In genomic region chr3:98563661-98564281, GRCh38 we compare ENCODE assay signal across 8 cellular contexts. TPM values are rescaled to one million over a fixed set of nuclear protein-coding genes. Genes with fewer than 3 reads are reported as not detected.
DNase-seq lines count a peak whose midpoint lies in the region; ATAC-seq and TF ChIP-seq lines count a peak whose summit lies in the region.

No MANE protein-coding gene starts in this region.

- 74% methylated on average over 4 of the region's 4 CpGs for WGBS in right cardiac atrium
- 75% methylated on average over 4 of the region's 4 CpGs for WGBS in hepatocyte (ENCODE audit: low lambda C conversion rate, missing lambda C conversion rate)

- H3K4me2 ChIP-seq in hepatocyte = no peak overlapping the region

- H2AFZ ChIP-seq in hepatocyte = no peak overlapping the region

- no peaks in the 10 kb centered on the region for H3K27me3 ChIP-seq in right cardiac atrium (ENCODE audit: control insufficient read depth, insufficient read depth)
- no peaks in the 10 kb centered on the region for H3K27me3 ChIP-seq in hepatocyte

- TF ChIP-seq CTCF in astrocyte of the cerebellum (IDR thresholded peaks at IDR 0.05; ENCODE audit: low read depth, low read length, missing control alignments) = no peak
- no peak for TF ChIP-seq CTCF in hepatocyte (IDR thresholded peaks at IDR 0.05; ENCODE audit: poor library complexity)

- ATAC-seq in GM21447 (IDR thresholded peaks at IDR 0.05; ENCODE audit: unreplicated experiment) (peak; percentile 49), HG03575 (IDR thresholded peaks at IDR 0.05; ENCODE audit: extremely low read depth, insufficient number of reproducible peaks, low FRiP score, unreplicated experiment) (peak; percentile 43), right cardiac atrium (no peak)

- H4K20me1 ChIP-seq in hepatocyte (ENCODE audit: insufficient read depth, poor library complexity, severe bottlenecking) = no peaks in the 10 kb centered on the region

- in situ Hi-C loops in astrocyte of the cerebellum (cut with HindIII; ENCODE audit: low sequenced_read_pairs) = no loop called here

- H3K4me3 ChIP-seq in astrocyte of the cerebellum (ENCODE audit: low read depth, low read length) = no peak overlapping the region
- H3K4me3 ChIP-seq in right cardiac atrium (ENCODE audit: low read length) = no peak overlapping the region
- no peak overlapping the region for H3K4me3 ChIP-seq in hepatocyte

- peak; percentile 86 for DNase-seq in ELR (ENCODE audit: low read depth)
- DNase-seq in astrocyte of the cerebellum (ENCODE audit: low read depth) = peak; percentile 38
- no peak for DNase-seq in erythroblast (lab: John Stamatoyannopoulos, UW)
- no peak for DNase-seq in right cardiac atrium
- no peak for DNase-seq in NCI-H2196 (lab: John Stamatoyannopoulos, UW; ENCODE audit: unreplicated experiment)
- no peak for DNase-seq in hepatocyte (ENCODE audit: low spot score)

- no peaks in the 10 kb centered on the region for H3K9me2 ChIP-seq in hepatocyte (replicated peaks; ENCODE audit: insufficient read depth)

- H3K27ac ChIP-seq in right cardiac atrium (ENCODE audit: low read length) (no peak overlapping the region), hepatocyte (no peak overlapping the region)

- H3K9me3 ChIP-seq in right cardiac atrium (ENCODE audit: control insufficient read depth, low read length) (no peaks in the 10 kb centered on the region), hepatocyte (ENCODE audit: low read depth) (no peaks in the 10 kb centered on the region)

- no peaks in the 10 kb centered on the region for H3K4me1 ChIP-seq in right cardiac atrium (ENCODE audit: control insufficient read depth, insufficient read depth, low read length)
- H3K4me1 ChIP-seq in hepatocyte (ENCODE audit: insufficient read depth) = no peaks in the 10 kb centered on the region

- no peaks in the 10 kb centered on the region for H3K79me2 ChIP-seq in hepatocyte

- no peak for TF ChIP-seq POLR2A in erythroblast (IDR thresholded peaks at IDR 0.05; ENCODE audit: low read length)

- H3K36me3 ChIP-seq in hepatocyte (replicated peaks; ENCODE audit: insufficient read depth, low read depth) = no peaks in the 10 kb centered on the region

- intact Hi-C loops in right cardiac atrium (cut with DNase I) = no loop called here

RNA-seq across cellular contexts. Expression of gene CPOX, which starts 29.6 kb away (rescaled TPM):
- 10 to 100 TPM in 3 of 4 donors, 1 to 10 TPM in 1; 7.8 to 13.4 (median 11.5) TPM for total RNA-seq in right cardiac atrium
- polyA plus RNA-seq in right cardiac atrium = 10.3 TPM
- 18.6 and 30.1 TPM in 2 replicates for total RNA-seq in hepatocyte
- polyA plus RNA-seq in hepatocyte = 12.3 and 14.3 TPM in 2 replicates

RNA-seq across cellular contexts. Expression of gene GPR15, which starts 32.0 kb away (rescaled TPM):
- total RNA-seq in right cardiac atrium (not detected), hepatocyte (not detected in 2 replicates)
- polyA plus RNA-seq in right cardiac atrium (not detected), hepatocyte (not detected in 2 replicates)

RNA-seq across cellular contexts. Expression of gene CLDND1, which starts 41.1 kb away (rescaled TPM):
- total RNA-seq in right cardiac atrium (100 to 1,000 TPM in 1 of 4 donors, 10 to 100 TPM in 3; 93.4 to 103 (median 96.9) TPM), hepatocyte (89.2 and 105 TPM in 2 replicates)
- polyA plus RNA-seq in right cardiac atrium (64.0 TPM), hepatocyte (70.1 and 84.8 TPM in 2 replicates)

Comparison
In these comparisons a context has a peak if more than half of its experiments do, and no peak if none do; other contexts are left out.
1. DNase-seq: peak in ELR (single experiment) and astrocyte of the cerebellum (single experiment); none in erythroblast (0 of 2), right cardiac atrium (0 of 3), NCI-H2196 (single experiment) and hepatocyte (single experiment).
2. ATAC-seq: peak in GM21447 (single experiment) and HG03575 (single experiment); none in right cardiac atrium (0 of 2).